Comparison of ENCODE assay signal across 1 cellular context in genomic region chr15:52100807-52101206, GRCh38.
TF ChIP-seq lines count a peak whose summit lies in the region.

No MANE protein-coding gene starts in this region.

TF ChIP-seq in K562, 482 proteins besides CTCF, POLR2A, EP300 and RAD21 (continued from another document and continues in another):
- TF ChIP-seq CLOCK (CRISPR knock-in tag; IDR thresholded peaks at IDR 0.05; ENCODE audit: borderline replicate concordance) (no peak), C11orf30 (IDR thresholded peaks at IDR 0.05; ENCODE audit: low read depth) (no peak), CAMTA2 (CRISPR knock-in tag; conservative IDR thresholded peaks at IDR 0.05) (no peak), MAFF (IDR thresholded peaks at IDR 0.05; ENCODE audit: low read length) (no peak), FOXP4 (CRISPR knock-in tag; IDR thresholded peaks at IDR 0.05; ENCODE audit: borderline replicate concordance) (no peak), MEF2D (tag; conservative IDR thresholded peaks at IDR 0.05; ENCODE audit: low read depth) (0 out of 2 replicates have a peak, but pooled peaks have one; percentile 67), FOS (IDR thresholded peaks at IDR 0.05; ENCODE audit: extremely low read depth, insufficient read length) (peak; percentile 62), XRCC3 (IDR thresholded peaks at IDR 0.05) (no peak), HBP1 (CRISPR knock-in tag; IDR thresholded peaks at IDR 0.05) (no peak), CHD7 (IDR thresholded peaks at IDR 0.05; ENCODE audit: low read depth, low read length) (no peak), NELFE (IDR thresholded peaks at IDR 0.05; ENCODE audit: insufficient read depth, insufficient read length) (no peak), CEBPG (CRISPR knock-in tag; IDR thresholded peaks at IDR 0.05) (no peak), CEBPG (tag; conservative IDR thresholded peaks at IDR 0.05 in 1 of 2, IDR thresholded peaks at IDR 0.05 in 1 of 2) (no peak), NR0B1 (IDR thresholded peaks at IDR 0.05; ENCODE audit: partially characterized antibody) (no peak), CCNT2 (IDR thresholded peaks at IDR 0.05; ENCODE audit: borderline replicate concordance, extremely low read depth, insufficient read length, low read depth, low read length) (no peak), RBM39 (optimal IDR thresholded peaks at IDR 0.05; ENCODE audit: low read depth, low read length) (no peak), ARID2 (IDR thresholded peaks at IDR 0.05) (no peak), HNRNPH1 (optimal IDR thresholded peaks at IDR 0.05; ENCODE audit: low read depth, low read length) (no peak), NR3C1 (CRISPR knock-in tag; IDR thresholded peaks at IDR 0.05) (no peak), POLR3G (IDR thresholded peaks at IDR 0.05; ENCODE audit: extremely low read depth, insufficient read length, insufficient replicate concordance) (no peak), ELK3 (CRISPR knock-in tag; IDR thresholded peaks at IDR 0.05) (no peak), YY1 (IDR thresholded peaks at IDR 0.05; ENCODE audit: borderline replicate concordance in 1 of 3, control insufficient read depth in 1 of 3, extremely low read depth in 1 of 3, insufficient read depth in 3 of 3, insufficient read length in 1 of 3, insufficient replicate concordance in 2 of 3, low read depth in 1 of 3, low read length in 2 of 3) (peak in 1 of 3 experiments; percentile 49), NFIC (IDR thresholded peaks at IDR 0.05) (peak; percentile 94), ZBTB11 (CRISPR knock-in tag; IDR thresholded peaks at IDR 0.05) (no peak), KLF13 (tag; IDR thresholded peaks at IDR 0.05; ENCODE audit: borderline replicate concordance, low read depth) (no peak), CBFA2T2 (conservative IDR thresholded peaks at IDR 0.05) (no peak), EZH2 (IDR thresholded peaks at IDR 0.05; ENCODE audit: borderline replicate concordance, low read depth, low read length) (no peak), ZFP30 (CRISPR knock-in tag; IDR thresholded peaks at IDR 0.05; ENCODE audit: borderline replicate concordance) (no peak)
